In the genomic region with DNA sequence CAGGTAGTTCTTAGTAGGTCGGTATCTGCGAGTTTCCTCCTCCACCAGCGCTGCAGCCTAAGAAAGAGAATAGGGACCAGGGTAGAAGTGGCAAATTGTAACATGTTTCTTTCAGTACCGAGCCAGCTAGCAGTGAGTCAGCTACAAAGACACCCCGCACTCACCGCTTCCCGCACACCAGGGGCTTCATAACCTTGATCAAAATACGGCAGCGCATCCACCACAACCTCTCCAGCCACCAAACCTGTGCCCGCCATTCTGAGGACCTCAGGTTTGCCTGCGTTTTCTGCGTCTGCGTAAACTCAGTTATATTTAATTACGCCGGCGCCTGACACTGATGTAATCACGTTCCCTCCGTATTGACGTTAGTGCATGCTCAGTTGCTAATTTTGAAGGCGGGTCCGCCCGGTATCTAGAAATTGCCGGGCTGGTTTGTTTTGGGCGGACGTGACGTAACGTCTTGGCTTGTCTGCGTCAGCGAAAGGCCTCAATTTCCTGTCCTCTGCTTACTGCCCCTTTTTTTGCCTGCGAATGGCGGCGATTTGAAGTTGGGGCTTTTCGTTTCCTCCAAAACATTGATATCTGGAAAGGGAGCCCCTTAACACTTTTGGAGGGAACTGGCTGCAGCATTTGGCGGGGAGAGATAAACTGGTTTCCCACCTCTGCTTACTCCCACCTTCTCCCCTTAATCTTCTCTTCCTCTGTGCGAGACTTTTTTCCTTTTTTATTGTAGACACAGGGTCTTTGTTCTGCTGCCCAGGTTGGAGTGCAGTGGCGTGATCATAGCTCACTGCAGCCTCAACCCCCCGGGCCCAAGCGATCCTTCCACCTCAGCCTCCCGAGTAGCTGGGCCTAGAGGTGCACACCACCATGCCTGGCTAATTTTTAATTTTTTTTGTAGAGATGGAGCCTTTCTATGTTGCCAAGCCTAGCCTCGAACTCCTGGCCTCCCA, we compare ENCODE assay signal across 8 cellular contexts. TPM values are rescaled to one million over a fixed set of nuclear protein-coding genes. Genes with fewer than 3 reads are reported as not detected.
DNase-seq lines count a peak whose midpoint lies in the region; FAIRE-seq and TF ChIP-seq lines count a peak whose summit lies in the region.

Gene BCAS2, minus strand, starts transcription at position 281 of the 953 bp plus-strand sequence. Its CDS starts 24 bp downstream, at position 257.

- FAIRE-seq in frontal cortex (lab: Jason Lieb, UNC) = peak; percentile 98

- H3K4me1 ChIP-seq in neuronal stem cell (ENCODE audit: control insufficient read depth in 2 of 2, insufficient read depth in 1 of 2, low read depth in 1 of 2, low read length in 2 of 2) = peaks cover 4% of the 10 kb centered on the region in 2 donors

- H3K23ac ChIP-seq in neuronal stem cell (ENCODE audit: low read depth, low read length, poor library complexity) = no peak within 1 kb of the TSS

- peaks cover 8 to 36% of the 10 kb centered on the region in 2 donors for H3K36me3 ChIP-seq in neuronal stem cell (replicated peaks in 1 of 2; ENCODE audit: control insufficient read depth in 2 of 2, insufficient read depth in 2 of 2, low read length in 2 of 2)

- peak; percentile 94 for DNase-seq in GM03348 (ENCODE audit: low spot score)
- DNase-seq in HFF-Myc (ENCODE audit: extremely low read depth, low read depth) = peak; percentile 96
- peak; percentile 99 for DNase-seq in NAMALWA (ENCODE audit: low spot score)
- DNase-seq in SK-N-DZ (ENCODE audit: low spot score) = peak; percentile 98
- peak; percentile 99 for DNase-seq in activated naive CD4-positive, alpha-beta T cell treated with anti-CD3 and anti-CD28 coated beads for 36 hours
- DNase-seq in frontal cortex (ENCODE audit: low spot score in 2 of 2) = peak; percentile 63 to 78
- peak; percentile 87 for DNase-seq in neuronal stem cell (ENCODE audit: low spot score)

- peaks cover 24% of the 10 kb centered on the region for H3K36me3 Mint-ChIP-seq in activated naive CD4-positive, alpha-beta T cell treated with anti-CD3 and anti-CD28 coated beads for 36 hours (ENCODE audit: low read depth)

- H3K27me3 ChIP-seq in neuronal stem cell (ENCODE audit: control insufficient read depth in 3 of 3, insufficient read depth in 3 of 3, low read depth in 1 of 3, low read length in 3 of 3) = no peaks in the 10 kb centered on the region

- H3K14ac ChIP-seq in neuronal stem cell (ENCODE audit: low read length) = no peak within 1 kb of the TSS

- TF ChIP-seq CTCF in HFF-Myc (IDR thresholded peaks at IDR 0.05; ENCODE audit: low read depth, low read length, missing control alignments) (no peak), subcutaneous adipose tissue (IDR thresholded peaks at IDR 0.05; ENCODE audit: low read depth) (no peak)

- peak within 1 kb of the TSS; percentile 80 for H3K4me2 ChIP-seq in neuronal stem cell (ENCODE audit: insufficient read depth, low read length, poor library complexity, severe bottlenecking)

- H3K27ac Mint-ChIP-seq in activated naive CD4-positive, alpha-beta T cell treated with anti-CD3 and anti-CD28 coated beads for 36 hours = peak within 1 kb of the TSS; percentile 96

- H2AFZ ChIP-seq in neuronal stem cell (ENCODE audit: low read length) = peak within 1 kb of the TSS; percentile 84

- no peak within 1 kb of the TSS for H2BK15ac ChIP-seq in neuronal stem cell (ENCODE audit: low read length)

- no CpG with 5 or more reads among the region's 40 CpGs for WGBS in neuronal stem cell (ENCODE audit: extremely low coverage in 2 of 2, insufficient read length in 2 of 2, insufficient replicate concordance in 1 of 2), 2 donors

- peak within 1 kb of the TSS; percentile 86 for H3K9ac ChIP-seq in neuronal stem cell (ENCODE audit: low read depth, low read length, poor library complexity)

- peak within 1 kb of the TSS; percentile 99 for H3K4me3 Mint-ChIP-seq in activated naive CD4-positive, alpha-beta T cell treated with anti-CD3 and anti-CD28 coated beads for 36 hours

- H3K27ac ChIP-seq in neuronal stem cell (replicated peaks; ENCODE audit: low read length) = no peak within 1 kb of the TSS

- H4K8ac ChIP-seq in neuronal stem cell (ENCODE audit: low read depth, low read length) = peak within 1 kb of the TSS; percentile 94

- H3K9me3 Mint-ChIP-seq in activated naive CD4-positive, alpha-beta T cell treated with anti-CD3 and anti-CD28 coated beads for 36 hours = no peaks in the 10 kb centered on the region

- H3K4me1 Mint-ChIP-seq in activated naive CD4-positive, alpha-beta T cell treated with anti-CD3 and anti-CD28 coated beads for 36 hours (ENCODE audit: low read depth) = peaks cover 32% of the 10 kb centered on the region

- peak within 1 kb of the TSS; percentile 45 for H2AK5ac ChIP-seq in neuronal stem cell (ENCODE audit: low read depth, low read length)

- H2BK12ac ChIP-seq in neuronal stem cell (ENCODE audit: low read length) = no peak within 1 kb of the TSS

- peak within 1 kb of the TSS; percentile 10 for H2BK5ac ChIP-seq in neuronal stem cell (ENCODE audit: low read length)

- peaks cover 2% of the 10 kb centered on the region for H3K79me1 ChIP-seq in neuronal stem cell (ENCODE audit: low read depth, low read length)

- intact Hi-C loops in activated naive CD4-positive, alpha-beta T cell treated with anti-CD3 and anti-CD28 coated beads for 36 hours (cut with micrococcal nuclease) = loop anchor here (1.0 to 5.0 kb wide), 10 partner anchors 70 to 1189 kb away; partner anchors contain the start of genes CSDE1, DENND2C, MAGI3 and NRAS

- no peak within 1 kb of the TSS for H2BK120ac ChIP-seq in neuronal stem cell (ENCODE audit: low read depth, low read length)

- H3K27me3 Mint-ChIP-seq in activated naive CD4-positive, alpha-beta T cell treated with anti-CD3 and anti-CD28 coated beads for 36 hours (ENCODE audit: low read depth) = no peaks in the 10 kb centered on the region

- H3K9me3 ChIP-seq in neuronal stem cell (replicated peaks in 1 of 2; ENCODE audit: control insufficient read depth in 2 of 2, insufficient read depth in 1 of 2, low read depth in 1 of 2, low read length in 2 of 2) = no peaks in the 10 kb centered on the region

- peak within 1 kb of the TSS; percentile 89 for H3K18ac ChIP-seq in neuronal stem cell (ENCODE audit: low read length)

- no peak within 1 kb of the TSS for H3K4ac ChIP-seq in neuronal stem cell (ENCODE audit: low read length)

- peak within 1 kb of the TSS; percentile 66 for H3K4me3 ChIP-seq in HFF-Myc (replicated peaks; ENCODE audit: low read depth, low read length)
- peak within 1 kb of the TSS; percentile 80 to 87 for H3K4me3 ChIP-seq in neuronal stem cell (ENCODE audit: low read length in 2 of 2)

- CTCF ChIA-PET in activated naive CD4-positive, alpha-beta T cell treated with anti-CD3 and anti-CD28 coated beads for 36 hours (lab: Charles Lee) = interaction anchor here (0.6 to 1.3 kb wide), 4 partner anchors 70 to 236 kb away, joined by 3 to 5 read pairs (median 4); partner anchors contain the start of gene TRIM33

- no peak within 1 kb of the TSS for H4K91ac ChIP-seq in neuronal stem cell (ENCODE audit: low read depth, low read length, poor library complexity)

RNA-seq across cellular contexts. Expression of gene BCAS2, which starts in this region (rescaled TPM):
- 61.0 and 67.4 TPM in 2 replicates for polyA plus RNA-seq in SK-N-DZ (2014; cell fraction: cytosol; rRNA removed)
- polyA plus RNA-seq in SK-N-DZ (2014; cell fraction: nucleus; rRNA removed) = 29.6 and 32.2 TPM in 2 replicates
- total RNA-seq in activated naive CD4-positive, alpha-beta T cell treated with anti-CD3 and anti-CD28 coated beads for 36 hours = 10 to 100 TPM; 46.5 to 48.0 TPM
- 50.5 TPM for total RNA-seq in frontal cortex
- polyA plus RNA-seq in neuronal stem cell (2013, experiment 1 of 2) = 52.1 TPM
- 51.9 TPM for polyA plus RNA-seq in neuronal stem cell (2013, experiment 2 of 2)
- 10 to 100 TPM; 20.7 to 50.4 (median 30.3) TPM for total RNA-seq in subcutaneous adipose tissue
